In genomic region chr2:156349161-156349560, GRCh38 we compare ENCODE assay signal across 22 cellular contexts. TPM values are rescaled to one million over a fixed set of nuclear protein-coding genes. Genes with fewer than 3 reads are reported as not detected.
DNase-seq lines count a peak whose midpoint lies in the region; ATAC-seq, FAIRE-seq and TF ChIP-seq lines count a peak whose summit lies in the region.
"Had no signal": no experiment of that assay in that cellular context is flagged by ENCODE, and none has a peak within 500 bp of the region (broad histone marks: within the 10 kb centered on the region; RNA-seq: fewer than 3 reads in every experiment).

No MANE protein-coding gene starts in this region.

- DNase-seq in frontal cortex (ENCODE audit: low spot score in 2 of 2) (no peak), NCI-H345 treated with DMSO at 0.1 percent for 48 hours (lab: John Stamatoyannopoulos, UW; ENCODE audit: unreplicated experiment) (no peak), AG20443 (ENCODE audit: low spot score) (no peak), DMS79 (lab: John Stamatoyannopoulos, UW) (no peak)
- DNase-seq: 8988T; Caco-2; CD4-positive, CD25-positive, alpha-beta regulatory T cell; CD8-positive, alpha-beta T cell; DMS153; EL; GF-D8; GM23248; H7; HCEC 1CT had no signal

- ATAC-seq in GM19035 (IDR thresholded peaks at IDR 0.05; ENCODE audit: unreplicated experiment) = no peak
- ATAC-seq: CD8-positive, alpha-beta T cell had no signal

- no peak overlapping the region for H3K4me2 ChIP-seq in Loucy (ENCODE audit: low read depth, low read length, poor library complexity, severe bottlenecking)
- H3K4me2 ChIP-seq: BLaER1 had no signal

- H3K36me3 ChIP-seq in Loucy (ENCODE audit: insufficient read depth, low read length) = no peaks in the 10 kb centered on the region
- H3K36me3 ChIP-seq: BLaER1 had no signal

- FAIRE-seq in G401.6 (lab: Jason Lieb, UNC) (peak; percentile 33), frontal cortex (lab: Jason Lieb, UNC) (peak; percentile 90)
- FAIRE-seq: GM12891, GM18507, GM19239, H1 had no signal

- no peaks in the 10 kb centered on the region for H3F3A ChIP-seq in Loucy (ENCODE audit: low read depth)

- H2AFZ ChIP-seq in Loucy (ENCODE audit: low read length) = peak overlapping the region; percentile 55; the same call in 1 of the 2 replicates
- H2AFZ ChIP-seq: GM23248 had no signal

- peaks cover 9% of the 10 kb centered on the region for H3K4me1 ChIP-seq in Loucy (ENCODE audit: insufficient read depth, low read length, poor library complexity, severe bottlenecking)
- H3K4me1 ChIP-seq: BLaER1, Caco-2 had no signal

- H3K9ac ChIP-seq in Loucy (ENCODE audit: low read depth, low read length, poor library complexity, severe bottlenecking) = no peak overlapping the region
- H3K9ac ChIP-seq: BLaER1, GM23248 had no signal

- no peaks in the 10 kb centered on the region for H3K79me2 ChIP-seq in Loucy (ENCODE audit: insufficient read depth, low read length)

- H3K4me3 ChIP-seq in Loucy (ENCODE audit: low read length, poor library complexity, severe bottlenecking) = no peak overlapping the region
- H3K4me3 ChIP-seq: BLaER1, GM23248 had no signal

- H3K9me2 ChIP-seq in Loucy (replicated peaks; ENCODE audit: low read depth, low read length) = no peaks in the 10 kb centered on the region

- H3K27me3 ChIP-seq in Loucy (ENCODE audit: insufficient read depth, low read length, poor library complexity, severe bottlenecking) = no peaks in the 10 kb centered on the region
- H3K27me3 ChIP-seq: BLaER1 had no signal

- no peak for TF ChIP-seq CTCF in Loucy (conservative IDR thresholded peaks at IDR 0.05; ENCODE audit: low read length)

- H4K20me1 ChIP-seq in Loucy (ENCODE audit: insufficient read depth, low read length, poor library complexity, severe bottlenecking) = no peaks in the 10 kb centered on the region
- H4K20me1 ChIP-seq: BLaER1 had no signal

- no peaks in the 10 kb centered on the region for H3K9me3 ChIP-seq in Loucy (ENCODE audit: insufficient read depth, low read depth, low read length)
- H3K9me3 ChIP-seq: BLaER1, Caco-2 had no signal

RNA-seq across cellular contexts. Expression of gene NR4A2, which starts 16.6 kb away (rescaled TPM):
- 15.1 TPM for total RNA-seq in frontal cortex
